ENCODE assay signal across 8 cellular contexts in the genomic region with DNA sequence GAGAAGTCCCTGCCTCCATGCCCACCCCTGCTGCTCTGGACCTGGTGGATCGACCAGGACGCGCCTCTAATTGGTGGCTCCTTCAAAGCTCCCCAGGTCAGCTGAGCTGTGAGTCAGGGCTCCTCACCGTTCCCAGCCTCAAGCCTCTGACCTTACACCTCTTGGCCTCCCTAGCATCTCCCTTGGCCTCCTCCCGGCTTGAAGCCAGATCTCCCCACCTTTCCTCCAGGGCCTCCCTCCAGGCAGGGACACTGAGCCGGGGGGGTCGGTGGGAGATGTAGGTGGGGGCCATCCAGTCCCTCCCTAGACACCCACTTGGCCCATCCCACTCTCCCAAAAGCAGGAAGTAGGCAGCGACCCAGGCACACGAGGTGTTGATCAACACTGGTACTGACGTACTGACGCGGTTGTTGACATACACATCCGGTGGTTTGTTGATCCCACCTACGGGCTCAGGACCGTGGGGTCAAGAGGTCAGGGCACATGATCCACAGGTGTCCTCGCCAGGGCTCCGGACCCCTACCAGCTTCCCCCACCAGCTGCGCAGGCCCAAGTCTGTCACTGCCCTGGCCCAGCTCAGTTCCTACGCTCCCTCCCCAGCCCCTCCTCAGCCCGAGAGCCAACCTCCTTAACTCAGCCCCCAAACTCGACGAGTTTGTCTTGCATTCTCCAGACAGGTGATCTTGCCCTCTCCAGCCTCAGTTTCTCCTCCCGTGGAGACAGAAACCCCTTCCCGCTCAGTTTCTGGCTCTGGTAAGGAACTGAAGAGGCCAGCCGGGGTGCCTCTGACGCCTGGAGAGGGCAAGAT. TPM values are rescaled to one million over a fixed set of nuclear protein-coding genes. Genes with fewer than 3 reads are reported as not detected.
A peak's percentile ranks its signal among the peaks of the same experiment; 100 is the strongest.
DNase-seq lines count a peak whose midpoint lies in the region; ATAC-seq lines count a peak whose summit lies in the region.

No MANE protein-coding gene starts in this region.

- CTCF ChIA-PET in activated CD4-positive, alpha-beta T cell treated with anti-CD3 and anti-CD28 coated beads for 36 hours (lab: Charles Lee): interaction anchor here (0.7 to 1.6 kb wide), 4 partner anchors 31 to 118 kb away, joined by 3 to 6 read pairs (median 4); no protein-coding TSS in a partner anchor

- H3K27ac ChIP-seq in KOPT-K1 (ENCODE audit: low read depth, low read length, poor library complexity, severe bottlenecking) (peak overlapping the region; percentile 76), epithelial cell of prostate (peak overlapping the region; percentile 60), muscle layer of colon (ENCODE audit: low read depth, low read length) (peak overlapping the region; percentile 71), urinary bladder (ENCODE audit: low read depth) (peak overlapping the region; percentile 70)

- H3K36me3 ChIP-seq in KOPT-K1 (ENCODE audit: insufficient read depth, low read length) (peaks cover 27% of the 10 kb centered on the region), muscle layer of colon (ENCODE audit: insufficient read depth, low read length) (peaks cover 30% of the 10 kb centered on the region), urinary bladder (ENCODE audit: insufficient read depth) (peaks cover 5% of the 10 kb centered on the region)

- peak overlapping the region; percentile 95 for H3K9ac ChIP-seq in muscle layer of colon (ENCODE audit: low read length)

- H3K4me1 Mint-ChIP-seq in activated T-cell treated with anti-CD3 and anti-CD28 coated beads, Interleukin-2, amount 50 U/mL, for 4 hours (ENCODE audit: low read depth): peaks cover 25% of the 10 kb centered on the region
- H3K4me1 Mint-ChIP-seq in activated CD4-positive, alpha-beta T cell treated with anti-CD3 and anti-CD28 coated beads for 36 hours: peaks cover 16% of the 10 kb centered on the region

- no peak for DNase-seq in activated T-cell treated with anti-CD3 and anti-CD28 coated beads, Interleukin-2, amount 50 U/mL, for 4 hours
- no peak for DNase-seq in activated T-cell treated with anti-CD3 and anti-CD28 coated beads, Interleukin-2, amount 50 U/mL, for 1 hour
- DNase-seq in activated CD4-positive, alpha-beta T cell treated with anti-CD3 and anti-CD28 coated beads for 36 hours: peak; percentile 54
- DNase-seq in epithelial cell of prostate (ENCODE audit: low read depth, low spot score) (no peak), AML-193 (lab: John Stamatoyannopoulos, UW) (no peak)

- H3K27ac Mint-ChIP-seq in activated CD4-positive, alpha-beta T cell treated with anti-CD3 and anti-CD28 coated beads for 36 hours: peak overlapping the region; percentile 83

- intact Hi-C loops in activated CD4-positive, alpha-beta T cell treated with anti-CD3 and anti-CD28 coated beads for 36 hours (cut with DNase I, micrococcal nuclease): loop anchor here (5.0 kb wide), 4 partner anchors 56 to 656 kb away; a partner anchor contains a TSS

- peaks cover 5% of the 10 kb centered on the region for H3K36me3 Mint-ChIP-seq in activated T-cell treated with anti-CD3 and anti-CD28 coated beads, Interleukin-2, amount 50 U/mL, for 4 hours (ENCODE audit: insufficient read depth)
- peaks cover 10% of the 10 kb centered on the region for H3K36me3 Mint-ChIP-seq in activated CD4-positive, alpha-beta T cell treated with anti-CD3 and anti-CD28 coated beads for 36 hours (ENCODE audit: low read depth)

- H3K4me3 Mint-ChIP-seq in activated T-cell treated with anti-CD3 and anti-CD28 coated beads, Interleukin-2, amount 50 U/mL, for 4 hours: peak overlapping the region; percentile 86
- peak overlapping the region; percentile 90 for H3K4me3 Mint-ChIP-seq in activated CD4-positive, alpha-beta T cell treated with anti-CD3 and anti-CD28 coated beads for 36 hours

- H3K9me3 ChIP-seq in KOPT-K1 (ENCODE audit: insufficient read depth, low read length, poor library complexity, severe bottlenecking) (no peaks in the 10 kb centered on the region), muscle layer of colon (ENCODE audit: low read length) (no peaks in the 10 kb centered on the region)

- no peaks in the 10 kb centered on the region for H3K9me3 Mint-ChIP-seq in activated T-cell treated with anti-CD3 and anti-CD28 coated beads, Interleukin-2, amount 50 U/mL, for 4 hours
- H3K9me3 Mint-ChIP-seq in activated CD4-positive, alpha-beta T cell treated with anti-CD3 and anti-CD28 coated beads for 36 hours (ENCODE audit: low read depth): no peaks in the 10 kb centered on the region

- H3K4me3 ChIP-seq in muscle layer of colon (ENCODE audit: low read depth in 1 of 2, low read length in 2 of 2) (peak overlapping the region; percentile 92 to 98), urinary bladder (ENCODE audit: low read depth, low read length) (peak overlapping the region; percentile 82)

- peak; percentile 18 to 20 for ATAC-seq in activated T-cell treated with anti-CD3 and anti-CD28 coated beads, Interleukin-2, amount 50 U/mL, for 4 hours
- peak; percentile 1 for ATAC-seq in activated CD4-positive, alpha-beta T cell treated with anti-CD3 and anti-CD28 coated beads for 36 hours

- POLR2A ChIA-PET in activated CD4-positive, alpha-beta T cell treated with anti-CD3 and anti-CD28 coated beads for 36 hours (lab: Charles Lee): no interaction called here

- 6% methylated on average over 26 of the region's 26 CpGs for WGBS in urinary bladder

- H3K4me1 ChIP-seq in muscle layer of colon (ENCODE audit: insufficient read depth, low read length): peaks cover 27% of the 10 kb centered on the region
- H3K4me1 ChIP-seq in urinary bladder (ENCODE audit: insufficient read depth): no peaks in the 10 kb centered on the region

- H3K27me3 ChIP-seq in muscle layer of colon (ENCODE audit: control insufficient read depth in 1 of 2, insufficient read depth in 2 of 2, low read length in 2 of 2): no peaks in the 10 kb centered on the region

- no peaks in the 10 kb centered on the region for H3K27me3 Mint-ChIP-seq in activated T-cell treated with anti-CD3 and anti-CD28 coated beads, Interleukin-2, amount 50 U/mL, for 4 hours (ENCODE audit: low read depth)
- H3K27me3 Mint-ChIP-seq in activated CD4-positive, alpha-beta T cell treated with anti-CD3 and anti-CD28 coated beads for 36 hours: no peaks in the 10 kb centered on the region

RNA-seq across cellular contexts. Expression of a gene that starts 0.8 kb away (rescaled TPM):
- total RNA-seq in activated T-cell treated with anti-CD3 and anti-CD28 coated beads, Interleukin-2, amount 50 U/mL, for 4 hours: 10 to 100 TPM; 20.6 to 24.1 (median 21.7) TPM
- 10 to 100 TPM; 15.8 to 16.7 TPM for total RNA-seq in activated CD4-positive, alpha-beta T cell treated with anti-CD3 and anti-CD28 coated beads for 36 hours
- 7.6 TPM for total RNA-seq in urinary bladder
- 21.4 TPM for polyA plus RNA-seq in urinary bladder

RNA-seq across cellular contexts. Expression of a gene that starts 8.2 kb away (rescaled TPM):
- total RNA-seq in activated T-cell treated with anti-CD3 and anti-CD28 coated beads, Interleukin-2, amount 50 U/mL, for 4 hours: 1 to 10 TPM; 6.9 to 8.2 (median 7.9) TPM
- total RNA-seq in activated CD4-positive, alpha-beta T cell treated with anti-CD3 and anti-CD28 coated beads for 36 hours: 10 to 100 TPM; 13.2 to 13.5 TPM
- 7.3 TPM for total RNA-seq in urinary bladder
- 22.1 TPM for polyA plus RNA-seq in urinary bladder

RNA-seq across cellular contexts. Expression of a gene that starts 19.4 kb away (rescaled TPM):
- total RNA-seq in activated T-cell treated with anti-CD3 and anti-CD28 coated beads, Interleukin-2, amount 50 U/mL, for 4 hours: not detected
- total RNA-seq in activated CD4-positive, alpha-beta T cell treated with anti-CD3 and anti-CD28 coated beads for 36 hours: under 1 TPM in 1 of 2 experiments, not detected in 1; 0.34 TPM
- not detected for total RNA-seq in urinary bladder
- not detected for polyA plus RNA-seq in urinary bladder

RNA-seq across cellular contexts. Expression of a gene that starts 37.8 kb away (rescaled TPM):
- 100 to 1,000 TPM in 2 of 3 donors, 10 to 100 TPM in 1; 86.3 to 121 (median 108) TPM for total RNA-seq in activated T-cell treated with anti-CD3 and anti-CD28 coated beads, Interleukin-2, amount 50 U/mL, for 4 hours
- total RNA-seq in activated CD4-positive, alpha-beta T cell treated with anti-CD3 and anti-CD28 coated beads for 36 hours: 10 to 100 TPM; 71.0 to 73.6 TPM
- total RNA-seq in urinary bladder: 31.3 TPM
- 50.5 TPM for polyA plus RNA-seq in urinary bladder

RNA-seq across cellular contexts. Expression of a gene that starts 55.7 kb away (rescaled TPM):
- total RNA-seq in activated T-cell treated with anti-CD3 and anti-CD28 coated beads, Interleukin-2, amount 50 U/mL, for 4 hours: not detected
- total RNA-seq in activated CD4-positive, alpha-beta T cell treated with anti-CD3 and anti-CD28 coated beads for 36 hours: 1 to 10 TPM; 1.2 to 1.6 TPM
- total RNA-seq in urinary bladder: not detected
- polyA plus RNA-seq in urinary bladder: not detected
